ENCODE assay signal across 24 cellular contexts in genomic region chr12:65305346-65305950, GRCh38. TPM values are rescaled to one million over a fixed set of nuclear protein-coding genes. Genes with fewer than 3 reads are reported as not detected.
"Had no signal": no experiment of that assay in that cellular context is flagged by ENCODE, and none has a peak within 500 bp of the region (broad histone marks: within the 10 kb centered on the region; RNA-seq: fewer than 3 reads in every experiment).

No MANE protein-coding gene starts in this region.

- H3K27ac ChIP-seq: body of pancreas, coronary artery, ovary, psoas muscle, skin epidermis, suprapubic skin, VCaP had no signal

- ATAC-seq: activated T-cell treated with anti-CD3 and anti-CD28 coated beads, Interleukin-2, amount 50 U/mL, for 72 hours; body of pancreas; left lobe of liver; psoas muscle; right cardiac atrium; stimulated activated naive CD8-positive, alpha-beta T cell treated with anti-CD3 and anti-CD28 coated beads, Interleukin-15, amount 100 ng/mL, for 72 hours had no signal

- H3K36me3 ChIP-seq: ovary, suprapubic skin, transverse colon had no signal

- H3K36me3 Mint-ChIP-seq: activated naive CD8-positive, alpha-beta T cell treated with anti-CD3 and anti-CD28 coated beads for 36 hours had no signal

- H3K9me3 Mint-ChIP-seq: activated naive CD8-positive, alpha-beta T cell treated with anti-CD3 and anti-CD28 coated beads for 36 hours; activated T-cell treated with anti-CD3 and anti-CD28 coated beads, Interleukin-2, amount 50 U/mL, for 72 hours; central memory CD8-positive, alpha-beta T cell; stimulated activated naive CD8-positive, alpha-beta T cell treated with anti-CD3 and anti-CD28 coated beads, Interleukin-15, amount 100 ng/mL, for 72 hours had no signal

- H3K4me3 Mint-ChIP-seq: activated naive CD8-positive, alpha-beta T cell treated with anti-CD3 and anti-CD28 coated beads for 36 hours; activated T-cell treated with anti-CD3 and anti-CD28 coated beads, Interleukin-2, amount 50 U/mL, for 72 hours; central memory CD8-positive, alpha-beta T cell; stimulated activated naive CD8-positive, alpha-beta T cell treated with anti-CD3 and anti-CD28 coated beads, Interleukin-15, amount 100 ng/mL, for 72 hours had no signal

- H3K4me1 Mint-ChIP-seq: activated naive CD8-positive, alpha-beta T cell treated with anti-CD3 and anti-CD28 coated beads for 36 hours; central memory CD8-positive, alpha-beta T cell; stimulated activated naive CD8-positive, alpha-beta T cell treated with anti-CD3 and anti-CD28 coated beads, Interleukin-15, amount 100 ng/mL, for 72 hours had no signal

- H3K27ac Mint-ChIP-seq: activated naive CD8-positive, alpha-beta T cell treated with anti-CD3 and anti-CD28 coated beads for 36 hours; activated T-cell treated with anti-CD3 and anti-CD28 coated beads, Interleukin-2, amount 50 U/mL, for 72 hours; stimulated activated naive CD8-positive, alpha-beta T cell treated with anti-CD3 and anti-CD28 coated beads, Interleukin-15, amount 100 ng/mL, for 72 hours had no signal

- H3K9me3 ChIP-seq: body of pancreas, ovary, psoas muscle, suprapubic skin, transverse colon had no signal

- H3K27me3 ChIP-seq: body of pancreas, ovary, suprapubic skin, transverse colon had no signal

- H3K4me1 ChIP-seq: body of pancreas had no signal

- DNase-seq: activated CD4-positive, alpha-beta T cell treated with anti-CD3 and anti-CD28 coated beads for 1 hour; activated CD8-positive, alpha-beta memory T cell treated with anti-CD3 and anti-CD28 coated beads for 24 hours; activated CD8-positive, alpha-beta memory T cell treated with anti-CD3 and anti-CD28 coated beads, Interleukin-2, amount 50 U/mL, for 48 hours; activated naive CD8-positive, alpha-beta T cell treated with anti-CD3 and anti-CD28 coated beads for 36 hours; activated T-cell treated with anti-CD3 and anti-CD28 coated beads, Interleukin-2, amount 50 U/mL, for 72 hours; body of pancreas; erythroblast; head of caudate nucleus; kidney; ovary; psoas muscle; right cardiac atrium; stimulated activated CD4-positive, alpha-beta T cell treated with anti-CD3 and anti-CD28 coated beads, Interleukin-15, amount 100 ng/mL, for 24 hours; stimulated activated CD4-positive, alpha-beta T cell treated with anti-CD3 and anti-CD28 coated beads, Interleukin-2, amount 100 ng/mL, for 48 hours; stimulated activated naive CD8-positive, alpha-beta T cell treated with anti-CD3 and anti-CD28 coated beads, Interleukin-15, amount 100 ng/mL, for 72 hours; T-helper 2 cell; transverse colon had no signal

- H3K4me3 ChIP-seq: body of pancreas, coronary artery, lung, ovary, psoas muscle, skin epidermis, suprapubic skin, transverse colon had no signal

RNA-seq across cellular contexts. Expression of gene MSRB3, which starts 27.0 kb away (rescaled TPM):
- total RNA-seq: activated naive CD8-positive, alpha-beta T cell treated with anti-CD3 and anti-CD28 coated beads for 36 hours had no signal
